17 cellular contexts compared by ENCODE assay signal in genomic region chr7:98703916-98704315, GRCh38.
"Had no signal": no experiment of that assay in that cellular context is flagged by ENCODE, and none has a peak within 500 bp of the region (broad histone marks: within the 10 kb centered on the region; RNA-seq: fewer than 3 reads in every experiment).

No MANE protein-coding gene starts in this region.

- H3K27ac ChIP-seq: dorsolateral prefrontal cortex, gastrocnemius medialis, pancreas, stomach, testis, upper lobe of left lung had no signal

- H3K9me3 ChIP-seq: gastrocnemius medialis, pancreas, stomach, testis, upper lobe of left lung had no signal

- H3K4me1 Mint-ChIP-seq: activated CD4-positive, alpha-beta T cell treated with anti-CD3 and anti-CD28 coated beads, Interleukin-2, amount 10 ng/mL, durations not matched to agents 24 days and 14 days; endodermal cell had no signal

- DNase-seq: activated CD4-positive, alpha-beta T cell treated with anti-CD3 and anti-CD28 coated beads, Interleukin-2, amount 10 ng/mL, durations not matched to agents 24 days and 14 days; activated CD4-positive, CD25-positive, alpha-beta regulatory T cell; activated CD8-positive, alpha-beta memory T cell treated with anti-CD3 and anti-CD28 coated beads, Interleukin-2, amount 50 U/mL, for 4 hours; activated CD8-positive, alpha-beta T cell treated with anti-CD3 and anti-CD28 coated beads, Interleukin-2, amount 10 ng/mL, durations not matched to agents 7 days and 5 days; activated effector memory CD4-positive, alpha-beta T cell treated with anti-CD3 and anti-CD28 coated beads, Interleukin-2, amount 50 U/mL, for 16 hours; activated T-cell treated with anti-CD3 and anti-CD28 coated beads, Interleukin-2, amount 50 U/mL, for 48 hours; dorsolateral prefrontal cortex; endodermal cell; gastrocnemius medialis; stimulated activated CD4-positive, alpha-beta T cell treated with anti-CD3 and anti-CD28 coated beads, Interleukin-1b, Interleukin-23, amount 100 ng/mL, for 48 hours; stomach; testis had no signal

- H3K36me3 Mint-ChIP-seq: activated naive CD4-positive, alpha-beta T cell treated with anti-CD3 and anti-CD28 coated beads, Interleukin-2, amount 50 U/mL, for 72 hours had no signal

- H3K4me1 ChIP-seq: gastrocnemius medialis, pancreas, stomach, testis, upper lobe of left lung had no signal

- H3K4me3 Mint-ChIP-seq: activated CD4-positive, alpha-beta T cell treated with anti-CD3 and anti-CD28 coated beads, Interleukin-2, amount 10 ng/mL, durations not matched to agents 24 days and 14 days; activated CD8-positive, alpha-beta T cell treated with anti-CD3 and anti-CD28 coated beads, Interleukin-2, amount 10 ng/mL, durations not matched to agents 7 days and 5 days; endodermal cell; neural crest cell had no signal

- H3K9me3 Mint-ChIP-seq: activated CD4-positive, alpha-beta T cell treated with anti-CD3 and anti-CD28 coated beads, Interleukin-2, amount 10 ng/mL, durations not matched to agents 24 days and 14 days; activated naive CD4-positive, alpha-beta T cell treated with anti-CD3 and anti-CD28 coated beads, Interleukin-2, amount 50 U/mL, for 72 hours; endodermal cell; neural crest cell had no signal

- H3K4me3 ChIP-seq: dorsolateral prefrontal cortex, gastrocnemius medialis, pancreas, stomach, testis, upper lobe of left lung had no signal

- H3K27me3 ChIP-seq: gastrocnemius medialis, pancreas, testis, upper lobe of left lung had no signal

- H3K27me3 Mint-ChIP-seq: activated CD4-positive, alpha-beta T cell treated with anti-CD3 and anti-CD28 coated beads, Interleukin-2, amount 10 ng/mL, durations not matched to agents 24 days and 14 days had no signal

- H3K36me3 ChIP-seq: gastrocnemius medialis, pancreas, stomach, upper lobe of left lung had no signal

- ATAC-seq: activated CD8-positive, alpha-beta T cell treated with anti-CD3 and anti-CD28 coated beads, Interleukin-2, amount 10 ng/mL, durations not matched to agents 7 days and 5 days; activated naive CD4-positive, alpha-beta T cell treated with anti-CD3 and anti-CD28 coated beads, Interleukin-2, amount 50 U/mL, for 72 hours; gastrocnemius medialis; left lobe of liver; pancreas had no signal

- H3K27ac Mint-ChIP-seq: activated CD4-positive, alpha-beta T cell treated with anti-CD3 and anti-CD28 coated beads, Interleukin-2, amount 10 ng/mL, durations not matched to agents 24 days and 14 days; activated CD8-positive, alpha-beta T cell treated with anti-CD3 and anti-CD28 coated beads, Interleukin-2, amount 10 ng/mL, durations not matched to agents 7 days and 5 days; activated naive CD4-positive, alpha-beta T cell treated with anti-CD3 and anti-CD28 coated beads, Interleukin-2, amount 50 U/mL, for 72 hours; endodermal cell had no signal
